In the genomic region with DNA sequence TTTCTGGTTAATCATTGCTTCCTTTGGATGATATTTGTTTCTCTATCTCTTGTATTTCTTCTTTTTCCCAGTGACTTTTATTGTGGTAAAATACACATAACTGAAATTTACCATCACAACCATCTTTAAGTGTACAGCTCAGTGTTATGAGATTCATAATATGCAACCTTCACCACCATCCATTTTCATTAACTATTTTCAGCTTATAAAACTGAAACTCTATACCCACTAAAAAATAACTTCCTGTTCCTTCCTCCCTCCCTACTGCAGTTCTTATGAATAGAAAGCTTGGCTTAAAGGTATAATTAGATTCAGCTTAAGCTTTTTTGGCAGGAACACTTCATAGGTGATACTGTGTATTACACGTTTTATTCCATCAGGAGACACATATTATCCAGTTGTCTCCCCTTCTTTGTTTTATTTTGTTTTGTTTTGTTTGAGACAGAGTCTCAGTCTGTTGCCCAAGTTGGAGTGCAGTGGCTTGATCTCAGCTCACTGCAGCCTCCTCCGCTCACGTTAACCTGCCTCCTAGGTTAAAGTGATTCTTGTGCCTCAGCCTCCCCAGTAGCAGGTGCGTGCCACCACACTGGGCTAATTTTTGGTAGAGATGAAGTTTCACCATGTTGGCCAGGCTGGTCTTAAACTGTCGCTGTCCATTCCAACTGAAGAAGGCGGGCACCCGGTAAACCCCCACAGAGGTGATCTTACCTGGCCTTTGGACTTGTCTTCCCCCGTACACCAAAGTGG, we compare ENCODE assay signal across 9 cellular contexts. TPM values are rescaled to one million over a fixed set of nuclear protein-coding genes. Genes with fewer than 3 reads are reported as not detected.
DNase-seq lines count a peak whose midpoint lies in the region; ATAC-seq, FAIRE-seq and TF ChIP-seq lines count a peak whose summit lies in the region.
"Had no signal": no experiment of that assay in that cellular context is flagged by ENCODE, and none has a peak within 500 bp of the region (broad histone marks: within the 10 kb centered on the region; RNA-seq: fewer than 3 reads in every experiment).

No MANE protein-coding gene starts in this region.

- no peak overlapping the region for H2AFZ ChIP-seq in HepG2 (ENCODE audit: low read length)

- H3K9me3 Mint-ChIP-seq in activated CD4-positive, alpha-beta memory T cell treated with anti-CD3 and anti-CD28 coated beads, Interleukin-2, amount 10 ng/mL, durations not matched to agents 7 days and 5 days: no peaks in the 10 kb centered on the region
- no peaks in the 10 kb centered on the region for H3K9me3 Mint-ChIP-seq in osteocyte (ENCODE audit: unreplicated experiment)

- H3K27me3 ChIP-seq in HepG2 (ENCODE audit: control insufficient read depth in 1 of 2, insufficient read depth in 2 of 2, low read length in 2 of 2): no peaks in the 10 kb centered on the region

- no peak for FAIRE-seq in HepG2 (lab: Jason Lieb, UNC)

- H3K36me3 Mint-ChIP-seq in activated CD4-positive, alpha-beta memory T cell treated with anti-CD3 and anti-CD28 coated beads, Interleukin-2, amount 10 ng/mL, durations not matched to agents 7 days and 5 days (ENCODE audit: low read depth): peaks cover 6% of the 10 kb centered on the region
- H3K36me3 Mint-ChIP-seq in osteocyte (ENCODE audit: unreplicated experiment): peaks cover 55% of the 10 kb centered on the region

- no peaks in the 10 kb centered on the region for H3K36me3 ChIP-seq in HepG2 (replicated peaks in 1 of 2; ENCODE audit: control insufficient read depth in 1 of 2, insufficient read depth in 2 of 2, low read length in 2 of 2)

- POLR2A ChIA-PET in activated CD4-positive, alpha-beta memory T cell treated with anti-CD3 and anti-CD28 coated beads, Interleukin-2, amount 10 ng/mL, durations not matched to agents 7 days and 5 days (lab: Charles Lee): no interaction called here
- POLR2A ChIA-PET in HepG2 (lab: Yijun Ruan, JAX): no interaction called here

- CTCF ChIA-PET in activated CD4-positive, alpha-beta memory T cell treated with anti-CD3 and anti-CD28 coated beads, Interleukin-2, amount 10 ng/mL, durations not matched to agents 7 days and 5 days (lab: Charles Lee): interaction anchor here (0.9 to 1.1 kb wide), 2 partner anchors 45 to 649 kb away, joined by 3 to 5 read pairs; partner anchors contain the start of gene NOPCHAP1
- CTCF ChIA-PET in HepG2 (lab: Yijun Ruan, JAX; ENCODE audit: low intra/inter-chr PET ratio, low total read pairs): no interaction called here

- H3K27ac ChIP-seq in HepG2 (ENCODE audit: extremely low read length, insufficient read depth, low read length): no peak overlapping the region

- no peak for TF ChIP-seq EP300 in HepG2 (IDR thresholded peaks at IDR 0.05; ENCODE audit: low read depth in 2 of 2, low read length in 2 of 2)
- no peak for TF ChIP-seq EP300 in HepG2 (CRISPR knock-in tag; IDR thresholded peaks at IDR 0.05; ENCODE audit: borderline replicate concordance)

- no peak overlapping the region for H3K4me2 ChIP-seq in HepG2 (ENCODE audit: low read depth, low read length)
- H3K4me2 ChIP-seq: SK-N-SH had no signal

- H3K4me1 Mint-ChIP-seq in activated CD4-positive, alpha-beta memory T cell treated with anti-CD3 and anti-CD28 coated beads, Interleukin-2, amount 10 ng/mL, durations not matched to agents 7 days and 5 days: peaks cover 29% of the 10 kb centered on the region
- H3K4me1 Mint-ChIP-seq in osteocyte (ENCODE audit: unreplicated experiment): peaks cover 15% of the 10 kb centered on the region

- no peaks in the 10 kb centered on the region for H3K27me3 Mint-ChIP-seq in activated CD4-positive, alpha-beta memory T cell treated with anti-CD3 and anti-CD28 coated beads, Interleukin-2, amount 10 ng/mL, durations not matched to agents 7 days and 5 days
- no peaks in the 10 kb centered on the region for H3K27me3 Mint-ChIP-seq in osteocyte (ENCODE audit: unreplicated experiment)

- H3K4me3 ChIP-seq in HepG2 (replicated peaks in 1 of 3; ENCODE audit: insufficient read depth in 1 of 3, low read depth in 2 of 3, low read length in 3 of 3): no peak overlapping the region

- H3K9me3 ChIP-seq in HepG2 (ENCODE audit: low read length): no peaks in the 10 kb centered on the region
- H3K9me3 ChIP-seq: SK-N-SH had no signal

- no peak for TF ChIP-seq RAD21 in HepG2 (CRISPR knock-in tag; IDR thresholded peaks at IDR 0.05)

- in situ Hi-C loops in HepG2 (cut with HindIII; ENCODE audit: extremely low pct_ligation_motif_present, low pct_unique_long_range_greater_than_20kb): no loop called here

- ATAC-seq in GM18505 (IDR thresholded peaks at IDR 0.05; ENCODE audit: unreplicated experiment): peak; percentile 83
- peak; percentile 77 for ATAC-seq in GM19468 (IDR thresholded peaks at IDR 0.05; ENCODE audit: extremely low read depth, unreplicated experiment)
- peak; percentile 89 for ATAC-seq in HG03432 (IDR thresholded peaks at IDR 0.05; ENCODE audit: unreplicated experiment)
- no peak for ATAC-seq in HepG2

- intact Hi-C loops in HepG2 (cut with micrococcal nuclease; ENCODE audit: unreplicated experiment): no loop called here

- BruUV-seq in HepG2 (replicated peaks; lab: Mats Ljungman, UMichigan): no TSS peak

- H3K27ac Mint-ChIP-seq in activated CD4-positive, alpha-beta memory T cell treated with anti-CD3 and anti-CD28 coated beads, Interleukin-2, amount 10 ng/mL, durations not matched to agents 7 days and 5 days: peak overlapping the region; percentile 21
- H3K27ac Mint-ChIP-seq in osteocyte (ENCODE audit: unreplicated experiment): no peak overlapping the region

- no peaks in the 10 kb centered on the region for H3K4me1 ChIP-seq in HepG2 (ENCODE audit: insufficient read depth, low read length)

- no peaks in the 10 kb centered on the region for H4K20me1 ChIP-seq in HepG2 (ENCODE audit: insufficient read depth, low read length)

- WGBS in HepG2 (ENCODE audit: low lambda C conversion rate): 92% methylated on average over 8 of the region's 8 CpGs

- TF ChIP-seq POLR2A in GM18505 (IDR thresholded peaks at IDR 0.05; ENCODE audit: borderline replicate concordance, extremely low read depth, insufficient read depth, insufficient read length): no peak
- no peak for TF ChIP-seq POLR2A in HepG2 (IDR thresholded peaks at IDR 0.05; ENCODE audit: insufficient read depth in 1 of 2, low read depth in 2 of 2, low read length in 2 of 2)

- H3K79me2 ChIP-seq in HepG2 (ENCODE audit: insufficient read depth, low read length): no peaks in the 10 kb centered on the region

- no peak for DNase-seq in activated CD4-positive, alpha-beta memory T cell treated with anti-CD3 and anti-CD28 coated beads, Interleukin-2, amount 10 ng/mL, durations not matched to agents 7 days and 5 days
- DNase-seq in HepG2 (ENCODE audit: low spot score) (no peak), dermis blood vessel endothelial cell (no peak), osteocyte (ENCODE audit: extremely low spot score, unreplicated experiment) (no peak), NCI-H345 (lab: John Stamatoyannopoulos, UW) (no peak)
- DNase-seq: SK-N-SH had no signal

- TF ChIP-seq CTCF in HepG2 (CRISPR knock-in tag; IDR thresholded peaks at IDR 0.05) (no peak), osteocyte (IDR thresholded peaks at IDR 0.05) (no peak)

- H3K4me3 Mint-ChIP-seq in activated CD4-positive, alpha-beta memory T cell treated with anti-CD3 and anti-CD28 coated beads, Interleukin-2, amount 10 ng/mL, durations not matched to agents 7 days and 5 days: no peak overlapping the region
- H3K4me3 Mint-ChIP-seq in osteocyte (ENCODE audit: unreplicated experiment): no peak overlapping the region

- H3K9ac ChIP-seq in HepG2 (ENCODE audit: insufficient read depth, low read depth, low read length): no peak overlapping the region
- H3K9ac ChIP-seq: SK-N-SH had no signal

RNA-seq across cellular contexts. Expression of gene NOPCHAP1, which starts 45.1 kb away (rescaled TPM):
- 10 to 100 TPM; 10.3 to 12.0 TPM for total RNA-seq in activated CD4-positive, alpha-beta memory T cell treated with anti-CD3 and anti-CD28 coated beads, Interleukin-2, amount 10 ng/mL, durations not matched to agents 7 days and 5 days
- total RNA-seq in HepG2 (2016; rRNA removed; fragmentation: Illumina TruSeq; extraction: Trizol): 38.1 and 51.5 TPM in 2 replicates
- total RNA-seq in HepG2 (2016; cell fraction: cytosol; rRNA removed; fragmentation: Illumina TruSeq; extraction: Trizol; ENCODE audit: low read depth): 18.0 and 20.8 TPM in 2 replicates
- total RNA-seq in HepG2 (2016; cell fraction: insoluble cytoplasmic fraction; rRNA removed; fragmentation: Illumina TruSeq; extraction: Trizol): 36.7 and 52.0 TPM in 2 replicates
- 20.7 and 21.6 TPM in 2 replicates for total RNA-seq in HepG2 (2016; cell fraction: membrane; rRNA removed; fragmentation: Illumina TruSeq; extraction: Trizol)
- 13.0 and 14.4 TPM in 2 replicates for total RNA-seq in HepG2 (2016; cell fraction: nucleus; rRNA removed; fragmentation: Illumina TruSeq; extraction: Trizol)
- 4.5 and 5.7 TPM in 2 replicates for polyA plus RNA-seq in HepG2 (2011; rRNA removed)
- polyA plus RNA-seq in HepG2 (2011; cell fraction: cytosol; rRNA removed): 5.2 and 5.8 TPM in 2 replicates
- 2.0 and 2.5 TPM in 2 replicates for polyA plus RNA-seq in HepG2 (2011; cell fraction: nucleus; rRNA removed)
- 8.4 and 15.0 TPM in 2 replicates for polyA plus RNA-seq in HepG2 (2012)
- polyA plus RNA-seq in HepG2 (2016; cell fraction: cytosol; fragmentation: Illumina TruSeq; extraction: Trizol; ENCODE audit: low read depth): 13.1 and 13.3 TPM in 2 replicates
- polyA plus RNA-seq in HepG2 (2016; cell fraction: insoluble cytoplasmic fraction; fragmentation: Illumina TruSeq; extraction: Trizol; ENCODE audit: low read depth): 30.0 and 32.6 TPM in 2 replicates
- polyA plus RNA-seq in HepG2 (2016; cell fraction: membrane; fragmentation: Illumina TruSeq; extraction: Trizol; ENCODE audit: low read depth): 12.7 and 13.5 TPM in 2 replicates
- 12.6 and 19.4 TPM in 2 replicates for polyA plus RNA-seq in HepG2 (2016; cell fraction: nucleus; fragmentation: Illumina TruSeq; extraction: Trizol; ENCODE audit: insufficient read depth, low read depth)
- polyA minus RNA-seq in HepG2 (2011; rRNA and poly(A)+ RNA removed; ENCODE audit: low replicate concordance): 3.9 and 12.6 TPM in 2 replicates
- polyA minus RNA-seq in HepG2 (2011; cell fraction: cytosol; rRNA and poly(A)+ RNA removed): 2.9 and 5.5 TPM in 2 replicates
- polyA minus RNA-seq in HepG2 (2011; cell fraction: nucleus; rRNA and poly(A)+ RNA removed): 6.6 and 7.3 TPM in 2 replicates
- 7.2 and 8.0 TPM in 2 replicates for total RNA-seq in dermis blood vessel endothelial cell
- 9.9 and 16.1 TPM in 2 replicates for total RNA-seq in osteocyte

RNA-seq across cellular contexts. Expression of gene ALDH1L2, which starts 53.0 kb away (rescaled TPM):
- 1 to 10 TPM; 1.4 to 1.9 TPM for total RNA-seq in activated CD4-positive, alpha-beta memory T cell treated with anti-CD3 and anti-CD28 coated beads, Interleukin-2, amount 10 ng/mL, durations not matched to agents 7 days and 5 days
- total RNA-seq in HepG2 (2016; rRNA removed; fragmentation: Illumina TruSeq; extraction: Trizol): 0.40 and 0.87 TPM in 2 replicates
- total RNA-seq in HepG2 (2016; cell fraction: cytosol; rRNA removed; fragmentation: Illumina TruSeq; extraction: Trizol; ENCODE audit: low read depth): under 0.01 and 0.09 TPM in 2 replicates
- 0.59 and 0.87 TPM in 2 replicates for total RNA-seq in HepG2 (2016; cell fraction: insoluble cytoplasmic fraction; rRNA removed; fragmentation: Illumina TruSeq; extraction: Trizol)
- total RNA-seq in HepG2 (2016; cell fraction: membrane; rRNA removed; fragmentation: Illumina TruSeq; extraction: Trizol): 0.17 and 0.25 TPM in 2 replicates
- 0.75 and 1.5 TPM in 2 replicates for total RNA-seq in HepG2 (2016; cell fraction: nucleus; rRNA removed; fragmentation: Illumina TruSeq; extraction: Trizol)
- polyA plus RNA-seq in HepG2 (2011; rRNA removed): 4.0 and 4.6 TPM in 2 replicates
- polyA plus RNA-seq in HepG2 (2011; cell fraction: cytosol; rRNA removed): 2.2 and 3.0 TPM in 2 replicates
- polyA plus RNA-seq in HepG2 (2011; cell fraction: nucleus; rRNA removed): 3.5 and 4.1 TPM in 2 replicates
- polyA plus RNA-seq in HepG2 (2012): 1.9 and 3.4 TPM in 2 replicates
- polyA plus RNA-seq in HepG2 (2016; cell fraction: cytosol; fragmentation: Illumina TruSeq; extraction: Trizol; ENCODE audit: low read depth): 0.02 and 0.03 TPM in 2 replicates
- 0.71 and 0.83 TPM in 2 replicates for polyA plus RNA-seq in HepG2 (2016; cell fraction: insoluble cytoplasmic fraction; fragmentation: Illumina TruSeq; extraction: Trizol; ENCODE audit: low read depth)
- 0.06 and 0.12 TPM in 2 replicates for polyA plus RNA-seq in HepG2 (2016; cell fraction: membrane; fragmentation: Illumina TruSeq; extraction: Trizol; ENCODE audit: low read depth)
- 0.62 and 1.1 TPM in 2 replicates for polyA plus RNA-seq in HepG2 (2016; cell fraction: nucleus; fragmentation: Illumina TruSeq; extraction: Trizol; ENCODE audit: insufficient read depth, low read depth)
- 0.49 and 4.9 TPM in 2 replicates for polyA minus RNA-seq in HepG2 (2011; rRNA and poly(A)+ RNA removed; ENCODE audit: low replicate concordance)
- 3.2 and 3.6 TPM in 2 replicates for polyA minus RNA-seq in HepG2 (2011; cell fraction: cytosol; rRNA and poly(A)+ RNA removed)
- 10.1 and 11.7 TPM in 2 replicates for polyA minus RNA-seq in HepG2 (2011; cell fraction: nucleus; rRNA and poly(A)+ RNA removed)
- total RNA-seq in dermis blood vessel endothelial cell: 0.65 and 1.2 TPM in 2 replicates
- 85.5 and 90.5 TPM in 2 replicates for total RNA-seq in osteocyte

Comparison
In these comparisons a context has a peak if more than half of its experiments do, and no peak if none do; other contexts are left out.
1. RNA of gene ALDH1L2, which starts 53.0 kb away (total RNA-seq): 85.5 to 90.5 TPM in osteocyte; 1.4 to 1.9 TPM in activated CD4-positive, alpha-beta memory T cell treated with anti-CD3 and anti-CD28 coated beads, Interleukin-2, amount 10 ng/mL, durations not matched to agents 7 days and 5 days, 0.65 to 1.2 TPM in dermis blood vessel endothelial cell and under 0.01 to 1.5 TPM in HepG2; every median in the first group is over 10 times any median in the second.